In genomic region chr12:106773945-106774807, GRCh38 we compare ENCODE assay signal across 1 cellular context.
TF ChIP-seq lines count a peak whose summit lies in the region.

Gene RIC8B (plus strand): TSS chr12:106774682. CDS start chr12:106774746, 64 bp downstream.

TF ChIP-seq in HepG2, 621 proteins besides CTCF, POLR2A, EP300 and RAD21 (continued from another document and continues in another):
- TF ChIP-seq ZNF609 (CRISPR knock-in tag; IDR thresholded peaks at IDR 0.05; ENCODE audit: borderline replicate concordance) = peak; percentile 41; the same call in 1 of the 2 replicates
- TF ChIP-seq ZNF724P (CRISPR knock-in tag; IDR thresholded peaks at IDR 0.05; ENCODE audit: borderline replicate concordance) = no peak
- TF ChIP-seq ATM (IDR thresholded peaks at IDR 0.05; ENCODE audit: borderline replicate concordance) = no peak
- no peak for TF ChIP-seq ZNF264 (CRISPR knock-in tag; IDR thresholded peaks at IDR 0.05)
- peak; percentile 76; the same call in 1 of the 2 replicates for TF ChIP-seq GATA4 (IDR thresholded peaks at IDR 0.05; ENCODE audit: borderline replicate concordance, low read depth)
- no peak for TF ChIP-seq MTA3 (CRISPR knock-in tag; IDR thresholded peaks at IDR 0.05)
- no peak for TF ChIP-seq RELA (CRISPR knock-in tag; IDR thresholded peaks at IDR 0.05)
- TF ChIP-seq ZNF660 (CRISPR knock-in tag; IDR thresholded peaks at IDR 0.05; ENCODE audit: borderline replicate concordance, low read depth) = no peak
- TF ChIP-seq, protein P1, sequence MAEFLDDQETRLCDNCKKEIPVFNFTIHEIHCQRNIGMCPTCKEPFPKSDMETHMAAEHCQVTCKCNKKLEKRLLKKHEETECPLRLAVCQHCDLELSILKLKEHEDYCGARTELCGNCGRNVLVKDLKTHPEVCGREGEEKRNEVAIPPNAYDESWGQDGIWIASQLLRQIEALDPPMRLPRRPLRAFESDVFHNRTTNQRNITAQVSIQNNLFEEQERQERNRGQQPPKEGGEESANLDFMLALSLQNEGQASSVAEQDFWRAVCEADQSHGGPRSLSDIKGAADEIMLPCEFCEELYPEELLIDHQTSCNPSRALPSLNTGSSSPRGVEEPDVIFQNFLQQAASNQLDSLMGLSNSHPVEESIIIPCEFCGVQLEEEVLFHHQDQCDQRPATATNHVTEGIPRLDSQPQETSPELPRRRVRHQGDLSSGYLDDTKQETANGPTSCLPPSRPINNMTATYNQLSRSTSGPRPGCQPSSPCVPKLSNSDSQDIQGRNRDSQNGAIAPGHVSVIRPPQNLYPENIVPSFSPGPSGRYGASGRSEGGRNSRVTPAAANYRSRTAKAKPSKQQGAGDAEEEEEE (CRISPR knock-in tag; IDR thresholded peaks at IDR 0.05; ENCODE audit: borderline replicate concordance) = no peak
- no peak for TF ChIP-seq PLSCR1 (CRISPR knock-in tag; IDR thresholded peaks at IDR 0.05; ENCODE audit: borderline replicate concordance)
- no peak for TF ChIP-seq NFE2 (CRISPR knock-in tag; IDR thresholded peaks at IDR 0.05)
- TF ChIP-seq, protein P2, sequence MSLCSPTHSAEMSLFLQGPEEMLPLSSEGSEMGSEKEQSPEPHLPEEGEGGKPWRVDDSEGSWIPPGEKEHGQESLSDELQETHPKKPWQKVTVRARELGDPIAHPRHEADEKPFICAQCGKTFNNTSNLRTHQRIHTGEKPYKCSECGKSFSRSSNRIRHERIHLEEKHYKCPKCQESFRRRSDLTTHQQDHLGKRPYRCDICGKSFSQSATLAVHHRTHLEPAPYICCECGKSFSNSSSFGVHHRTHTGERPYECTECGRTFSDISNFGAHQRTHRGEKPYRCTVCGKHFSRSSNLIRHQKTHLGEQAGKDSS (CRISPR knock-in tag; IDR thresholded peaks at IDR 0.05; ENCODE audit: borderline replicate concordance, low read depth) = no peak
- TF ChIP-seq RXRA (CRISPR knock-in tag; IDR thresholded peaks at IDR 0.05) = no peak; the same call in 1 of the 2 replicates
- 0 out of 2 replicates have a peak, but pooled peaks have one; percentile 29 for TF ChIP-seq ZNF564 (CRISPR knock-in tag; IDR thresholded peaks at IDR 0.05)
- no peak for TF ChIP-seq ZNF510 (CRISPR knock-in tag; IDR thresholded peaks at IDR 0.05; ENCODE audit: low read depth)
- 0 out of 2 replicates have a peak, but pooled peaks have one; percentile 74 for TF ChIP-seq PCBP1 (IDR thresholded peaks at IDR 0.05; ENCODE audit: borderline replicate concordance, low read depth, low read length)
- TF ChIP-seq FOXK1 (CRISPR knock-in tag; IDR thresholded peaks at IDR 0.05; ENCODE audit: borderline replicate concordance, low read depth) = peak; percentile 23; the same call in 1 of the 2 replicates
- TF ChIP-seq E2F5 (CRISPR knock-in tag; conservative IDR thresholded peaks at IDR 0.05) = peak; percentile 90
- TF ChIP-seq ZNF746 (CRISPR knock-in tag; IDR thresholded peaks at IDR 0.05) = 0 out of 2 replicates have a peak, but pooled peaks have one; percentile 47
- TF ChIP-seq HCFC1 (IDR thresholded peaks at IDR 0.05; ENCODE audit: low read depth, low read length) = peak; percentile 96
- no peak for TF ChIP-seq ZNF24 (IDR thresholded peaks at IDR 0.05)
- TF ChIP-seq, protein P3, sequence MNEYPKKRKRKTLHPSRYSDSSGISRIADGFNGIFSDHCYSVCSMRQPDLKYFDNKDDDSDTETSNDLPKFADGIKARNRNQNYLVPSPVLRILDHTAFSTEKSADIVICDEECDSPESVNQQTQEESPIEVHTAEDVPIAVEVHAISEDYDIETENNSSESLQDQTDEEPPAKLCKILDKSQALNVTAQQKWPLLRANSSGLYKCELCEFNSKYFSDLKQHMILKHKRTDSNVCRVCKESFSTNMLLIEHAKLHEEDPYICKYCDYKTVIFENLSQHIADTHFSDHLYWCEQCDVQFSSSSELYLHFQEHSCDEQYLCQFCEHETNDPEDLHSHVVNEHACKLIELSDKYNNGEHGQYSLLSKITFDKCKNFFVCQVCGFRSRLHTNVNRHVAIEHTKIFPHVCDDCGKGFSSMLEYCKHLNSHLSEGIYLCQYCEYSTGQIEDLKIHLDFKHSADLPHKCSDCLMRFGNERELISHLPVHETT (CRISPR knock-in tag; conservative IDR thresholded peaks at IDR 0.05) = no peak; the same call in 1 of the 2 replicates
- 0 out of 2 replicates have a peak, but pooled peaks have one; percentile 36 for TF ChIP-seq ZNF546 (CRISPR knock-in tag; conservative IDR thresholded peaks at IDR 0.05)
- TF ChIP-seq ZC3H4 (CRISPR knock-in tag; IDR thresholded peaks at IDR 0.05; ENCODE audit: borderline replicate concordance) = no peak; the same call in 1 of the 2 replicates
- TF ChIP-seq, protein P4, sequence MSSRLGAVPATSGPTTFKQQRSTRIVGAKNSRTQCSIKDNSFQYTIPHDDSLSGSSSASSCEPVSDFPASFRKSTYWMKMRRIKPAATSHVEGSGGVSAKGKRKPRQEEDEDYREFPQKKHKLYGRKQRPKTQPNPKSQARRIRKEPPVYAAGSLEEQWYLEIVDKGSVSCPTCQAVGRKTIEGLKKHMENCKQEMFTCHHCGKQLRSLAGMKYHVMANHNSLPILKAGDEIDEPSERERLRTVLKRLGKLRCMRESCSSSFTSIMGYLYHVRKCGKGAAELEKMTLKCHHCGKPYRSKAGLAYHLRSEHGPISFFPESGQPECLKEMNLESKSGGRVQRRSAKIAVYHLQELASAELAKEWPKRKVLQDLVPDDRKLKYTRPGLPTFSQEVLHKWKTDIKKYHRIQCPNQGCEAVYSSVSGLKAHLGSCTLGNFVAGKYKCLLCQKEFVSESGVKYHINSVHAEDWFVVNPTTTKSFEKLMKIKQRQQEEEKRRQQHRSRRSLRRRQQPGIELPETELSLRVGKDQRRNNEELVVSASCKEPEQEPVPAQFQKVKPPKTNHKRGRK (CRISPR knock-in tag; IDR thresholded peaks at IDR 0.05) = no peak
- TF ChIP-seq JUN (CRISPR knock-in tag; IDR thresholded peaks at IDR 0.05) = peak; percentile 67; the same call in 1 of the 2 replicates
- no peak for TF ChIP-seq MLX (CRISPR knock-in tag; IDR thresholded peaks at IDR 0.05)
- TF ChIP-seq, protein P5, sequence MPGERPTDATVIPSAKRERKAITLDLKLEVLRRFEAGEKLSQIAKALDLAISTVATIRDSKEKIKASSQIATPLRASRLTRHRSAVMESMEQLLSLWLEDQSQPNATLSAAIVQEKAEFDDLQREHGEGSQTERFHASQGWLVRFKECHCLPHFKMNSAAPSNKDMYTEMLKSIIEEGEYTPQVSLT (CRISPR knock-in tag; IDR thresholded peaks at IDR 0.05; ENCODE audit: borderline replicate concordance, low read depth) = no peak
- no peak for TF ChIP-seq ZNF263 (CRISPR knock-in tag; IDR thresholded peaks at IDR 0.05)
- TF ChIP-seq ZNF83 (CRISPR knock-in tag; IDR thresholded peaks at IDR 0.05; ENCODE audit: borderline replicate concordance) = 0 out of 2 replicates have a peak, but pooled peaks have one; percentile 43
- no peak for TF ChIP-seq DNMT3B (CRISPR knock-in tag; conservative IDR thresholded peaks at IDR 0.05)
- TF ChIP-seq ZNF777 (CRISPR knock-in tag; IDR thresholded peaks at IDR 0.05) = peak; percentile 71; the same call in 1 of the 2 replicates
- TF ChIP-seq ZMYM2 (CRISPR knock-in tag; IDR thresholded peaks at IDR 0.05) = no peak
- TF ChIP-seq GLI4 (CRISPR knock-in tag; IDR thresholded peaks at IDR 0.05; ENCODE audit: borderline replicate concordance) = peak; percentile 57; the same call in 1 of the 2 replicates
- peak; percentile 94; the same call in 1 of the 2 replicates for TF ChIP-seq ZMAT3 (CRISPR knock-in tag; conservative IDR thresholded peaks at IDR 0.05)
- no peak for TF ChIP-seq ZNF549 (CRISPR knock-in tag; IDR thresholded peaks at IDR 0.05)
- TF ChIP-seq ZFYVE20 (CRISPR knock-in tag; IDR thresholded peaks at IDR 0.05; ENCODE audit: borderline replicate concordance, low read depth) = no peak
- TF ChIP-seq CREB1 (IDR thresholded peaks at IDR 0.05) = peak; percentile 96
- peak; percentile 97 for TF ChIP-seq CREB1 (CRISPR knock-in tag; IDR thresholded peaks at IDR 0.05)
- TF ChIP-seq TARDBP (CRISPR knock-in tag; IDR thresholded peaks at IDR 0.05) = no peak
- TF ChIP-seq, protein P6, sequence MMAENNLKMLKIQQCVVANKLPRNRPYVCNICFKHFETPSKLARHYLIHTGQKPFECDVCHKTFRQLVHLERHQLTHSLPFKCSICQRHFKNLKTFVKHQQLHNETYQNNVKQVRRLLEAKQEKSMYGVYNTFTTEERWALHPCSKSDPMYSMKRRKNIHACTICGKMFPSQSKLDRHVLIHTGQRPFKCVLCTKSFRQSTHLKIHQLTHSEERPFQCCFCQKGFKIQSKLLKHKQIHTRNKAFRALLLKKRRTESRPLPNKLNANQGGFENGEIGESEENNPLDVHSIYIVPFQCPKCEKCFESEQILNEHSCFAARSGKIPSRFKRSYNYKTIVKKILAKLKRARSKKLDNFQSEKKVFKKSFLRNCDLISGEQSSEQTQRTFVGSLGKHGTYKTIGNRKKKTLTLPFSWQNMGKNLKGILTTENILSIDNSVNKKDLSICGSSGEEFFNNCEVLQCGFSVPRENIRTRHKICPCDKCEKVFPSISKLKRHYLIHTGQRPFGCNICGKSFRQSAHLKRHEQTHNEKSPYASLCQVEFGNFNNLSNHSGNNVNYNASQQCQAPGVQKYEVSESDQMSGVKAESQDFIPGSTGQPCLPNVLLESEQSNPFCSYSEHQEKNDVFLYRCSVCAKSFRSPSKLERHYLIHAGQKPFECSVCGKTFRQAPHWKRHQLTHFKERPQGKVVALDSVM (CRISPR knock-in tag; IDR thresholded peaks at IDR 0.05) = peak; percentile 90
- no peak for TF ChIP-seq PLRG1 (conservative IDR thresholded peaks at IDR 0.05)
- peak; percentile 54; the same call in 1 of the 2 replicates for TF ChIP-seq HOXD1 (CRISPR knock-in tag; IDR thresholded peaks at IDR 0.05)
- TF ChIP-seq THAP7 (CRISPR knock-in tag; IDR thresholded peaks at IDR 0.05) = peak; percentile 83; the same call in 1 of the 2 replicates
- TF ChIP-seq ATF7-NPFF (CRISPR knock-in tag; IDR thresholded peaks at IDR 0.05; ENCODE audit: low read depth) = no peak
- TF ChIP-seq ZFP91 (CRISPR knock-in tag; IDR thresholded peaks at IDR 0.05; ENCODE audit: borderline replicate concordance) = peak; percentile 79; the same call in 1 of the 2 replicates
